8 cellular contexts compared by ENCODE assay signal in the genomic region with DNA sequence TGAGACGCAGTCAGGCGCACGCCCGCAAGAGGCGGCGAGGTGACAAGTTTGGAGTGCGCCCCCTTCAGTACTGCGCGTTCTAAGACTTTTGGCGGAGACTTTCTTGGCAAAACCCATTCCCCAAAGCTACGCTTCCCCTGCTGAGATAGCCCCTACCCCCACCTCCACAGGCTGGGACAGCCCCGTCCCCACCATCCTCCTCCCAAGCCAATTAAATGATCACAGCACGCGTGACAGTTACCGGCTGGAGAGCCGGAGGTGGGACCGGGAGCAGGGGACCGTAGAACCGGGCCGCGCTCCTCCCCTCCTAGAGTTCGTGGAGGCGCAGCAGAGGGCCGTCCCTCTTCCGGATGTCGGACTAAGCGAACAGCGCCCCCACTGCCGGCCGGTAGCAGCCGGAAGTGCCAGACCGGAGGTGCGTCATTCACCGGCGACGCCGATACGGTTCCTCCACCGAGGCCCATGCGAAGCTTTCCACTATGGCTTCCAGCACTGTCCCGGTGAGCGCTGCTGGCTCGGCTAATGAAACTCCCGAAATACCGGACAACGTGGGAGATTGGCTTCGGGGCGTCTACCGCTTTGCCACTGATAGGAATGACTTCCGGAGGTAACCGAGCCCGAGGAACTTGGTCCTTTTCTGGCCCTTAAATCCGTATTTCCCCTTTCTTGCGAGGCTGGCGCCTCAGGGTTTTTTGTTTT. TPM values are rescaled to one million over a fixed set of nuclear protein-coding genes. Genes with fewer than 3 reads are reported as not detected.
DNase-seq lines count a peak whose midpoint lies in the region; ATAC-seq and TF ChIP-seq lines count a peak whose summit lies in the region.

TSS of gene TOMM6 (plus strand) at position 476 of the 699 bp plus-strand sequence. CDS start at position 480, 4 bp downstream.

- no peaks in the 10 kb centered on the region for H3K9me3 Mint-ChIP-seq in CD8-positive, alpha-beta T cell
- no peaks in the 10 kb centered on the region for H3K9me3 Mint-ChIP-seq in activated CD4-positive, alpha-beta memory T cell treated with anti-CD3 and anti-CD28 coated beads, Interleukin-2, amount 10 ng/mL, durations not matched to agents 7 days and 5 days

- peaks cover 15% of the 10 kb centered on the region for H3K4me1 Mint-ChIP-seq in CD8-positive, alpha-beta T cell (ENCODE audit: low read depth)
- H3K4me1 Mint-ChIP-seq in activated CD4-positive, alpha-beta memory T cell treated with anti-CD3 and anti-CD28 coated beads, Interleukin-2, amount 10 ng/mL, durations not matched to agents 7 days and 5 days, result peaks cover 20% of the 10 kb centered on the region

- no peaks in the 10 kb centered on the region for H3K9me3 ChIP-seq in CD8-positive, alpha-beta T cell (ENCODE audit: low read length)
- H3K9me3 ChIP-seq in duodenal mucosa (ENCODE audit: control insufficient read depth in 1 of 2, low read length in 2 of 2) (no peaks in the 10 kb centered on the region), lung (ENCODE audit: control insufficient read depth in 2 of 2, insufficient read depth in 1 of 2, low read length in 1 of 2) (no peaks in the 10 kb centered on the region)

- POLR2A ChIA-PET in CD8-positive, alpha-beta T cell (lab: Charles Lee), result interaction anchor here (0.6 to 3.7 kb wide), 17 partner anchors 10 to 1842 kb away, joined by 3 to 48 read pairs (median 4); partner anchors contain the start of genes BYSL, MED20, TAF8 and UBR2
- POLR2A ChIA-PET in activated CD4-positive, alpha-beta memory T cell treated with anti-CD3 and anti-CD28 coated beads, Interleukin-2, amount 10 ng/mL, durations not matched to agents 7 days and 5 days (lab: Charles Lee), result interaction anchor here (0.6 to 5.6 kb wide), 21 partner anchors 9 to 1092 kb away, joined by 3 to 117 read pairs (median 5); partner anchors contain the start of genes BYSL, CCND3, MED20 and RPL7L1

- peak within 1 kb of the TSS; percentile 94 for H3K27ac ChIP-seq in CD8-positive, alpha-beta T cell (ENCODE audit: low read depth, low read length)
- H3K27ac ChIP-seq in duodenal mucosa (ENCODE audit: low read depth, low read length), result peak within 1 kb of the TSS; percentile 94
- peak within 1 kb of the TSS; percentile 90 to 95 for H3K27ac ChIP-seq in lung (ENCODE audit: low read depth in 1 of 2, low read length in 1 of 2)

- peaks cover 6% of the 10 kb centered on the region for H3K4me1 ChIP-seq in CD8-positive, alpha-beta T cell (ENCODE audit: insufficient read depth, low read length)
- H3K4me1 ChIP-seq in duodenal mucosa (ENCODE audit: control insufficient read depth in 1 of 2, insufficient read depth in 2 of 2, low read length in 2 of 2) (peaks cover 31 to 38% of the 10 kb centered on the region in 2 donors), lung (ENCODE audit: control insufficient read depth in 2 of 2, insufficient read depth in 2 of 2, low read length in 2 of 2) (peaks cover 10 to 13% of the 10 kb centered on the region in 2 donors)

- H3K4me3 ChIP-seq in CD8-positive, alpha-beta T cell (ENCODE audit: low read depth, low read length), result peak within 1 kb of the TSS; percentile 96
- peak within 1 kb of the TSS; percentile 89 to 100 for H3K4me3 ChIP-seq in duodenal mucosa (ENCODE audit: low read depth in 1 of 2, low read length in 2 of 2)
- peak within 1 kb of the TSS; percentile 74 for H3K4me3 ChIP-seq in lung

- H3K27me3 ChIP-seq in CD8-positive, alpha-beta T cell (ENCODE audit: insufficient read depth, low read length), result no peaks in the 10 kb centered on the region
- H3K27me3 ChIP-seq in duodenal mucosa (ENCODE audit: control insufficient read depth in 1 of 2, insufficient read depth in 2 of 2, low read length in 2 of 2) (no peaks in the 10 kb centered on the region), lung (ENCODE audit: control insufficient read depth, insufficient read depth) (no peaks in the 10 kb centered on the region)

- peak; percentile 78 for TF ChIP-seq CTCF in CD8-positive, alpha-beta T cell (IDR thresholded peaks at IDR 0.05)
- TF ChIP-seq CTCF in lung (IDR thresholded peaks at IDR 0.05; ENCODE audit: control extremely low read depth, extremely low read depth), result peak; percentile 77

- peak; percentile 78 for ATAC-seq in CD8-positive, alpha-beta T cell
- ATAC-seq in GM19452 (IDR thresholded peaks at IDR 0.05; ENCODE audit: unreplicated experiment) (peak; percentile 80), lung (ENCODE audit: insufficient read depth, low FRiP score) (peak; percentile 93)

- H3K4me3 Mint-ChIP-seq in CD8-positive, alpha-beta T cell, result peak within 1 kb of the TSS; percentile 97
- peak within 1 kb of the TSS; percentile 82 for H3K4me3 Mint-ChIP-seq in activated CD4-positive, alpha-beta memory T cell treated with anti-CD3 and anti-CD28 coated beads, Interleukin-2, amount 10 ng/mL, durations not matched to agents 7 days and 5 days

- CTCF ChIA-PET in CD8-positive, alpha-beta T cell (lab: Charles Lee), result interaction anchor here (0.6 to 9.7 kb wide), 22 partner anchors 10 to 428 kb away, joined by 3 to 153 read pairs (median 4); partner anchors contain the start of genes BYSL, MED20 and TAF8
- CTCF ChIA-PET in activated CD4-positive, alpha-beta memory T cell treated with anti-CD3 and anti-CD28 coated beads, Interleukin-2, amount 10 ng/mL, durations not matched to agents 7 days and 5 days (lab: Charles Lee), result interaction anchor here (0.6 to 13.2 kb wide), 40 partner anchors 10 to 1092 kb away, joined by 3 to 266 read pairs (median 4); partner anchors contain the start of genes BYSL, CCND3, MED20 and RPL7L1

- H3K27ac Mint-ChIP-seq in CD8-positive, alpha-beta T cell, result peak within 1 kb of the TSS; percentile 99
- peak within 1 kb of the TSS; percentile 85 for H3K27ac Mint-ChIP-seq in activated CD4-positive, alpha-beta memory T cell treated with anti-CD3 and anti-CD28 coated beads, Interleukin-2, amount 10 ng/mL, durations not matched to agents 7 days and 5 days

- H3K36me3 Mint-ChIP-seq in CD8-positive, alpha-beta T cell, result peaks cover 37% of the 10 kb centered on the region
- H3K36me3 Mint-ChIP-seq in activated CD4-positive, alpha-beta memory T cell treated with anti-CD3 and anti-CD28 coated beads, Interleukin-2, amount 10 ng/mL, durations not matched to agents 7 days and 5 days (ENCODE audit: low read depth), result peaks cover 25% of the 10 kb centered on the region

- DNase-seq in CD8-positive, alpha-beta T cell, result peak; percentile 90 to 96 (median 94)
- DNase-seq in HK-2 (ENCODE audit: unreplicated experiment), result peak; percentile 96
- peak; percentile 84 for DNase-seq in NCI-H82 treated with DMSO at 0.1 percent for 48 hours (lab: John Stamatoyannopoulos, UW; ENCODE audit: unreplicated experiment)
- DNase-seq in activated CD4-positive, alpha-beta memory T cell treated with anti-CD3 and anti-CD28 coated beads, Interleukin-2, amount 10 ng/mL, durations not matched to agents 7 days and 5 days, result peak; percentile 96
- DNase-seq in lung (ENCODE audit: low spot score), result peak; percentile 95
- DNase-seq in stimulated activated CD4-positive, alpha-beta T cell treated with anti-CD3 and anti-CD28 coated beads, TNF-alpha, amount 100 ng/mL, for 4 hours (ENCODE audit: low read depth in 3 of 3), result peak; percentile 87 to 92 (median 89)

- no peaks in the 10 kb centered on the region for H3K27me3 Mint-ChIP-seq in CD8-positive, alpha-beta T cell (ENCODE audit: low read depth)
- H3K27me3 Mint-ChIP-seq in activated CD4-positive, alpha-beta memory T cell treated with anti-CD3 and anti-CD28 coated beads, Interleukin-2, amount 10 ng/mL, durations not matched to agents 7 days and 5 days, result peaks cover 5% of the 10 kb centered on the region

- intact Hi-C loops in CD8-positive, alpha-beta T cell (cut with DNase I, micrococcal nuclease), result loop anchor here (1.0 to 10.0 kb wide), 16 partner anchors 8 to 1790 kb away; partner anchors contain the start of genes BYSL (in 2 of the 2), FRS3 (in 2 of the 2), MED20 (in 2 of the 2) and POLH (in 2 of the 2)

- H3K9ac ChIP-seq in duodenal mucosa (ENCODE audit: low read depth in 1 of 2, low read length in 2 of 2), result peak within 1 kb of the TSS; percentile 88 to 91

- 0 to 1% methylated on average over 55 of the region's 55 CpGs for WGBS in lung, 2 donors

- peaks cover 27% of the 10 kb centered on the region for H3K36me3 ChIP-seq in CD8-positive, alpha-beta T cell (ENCODE audit: insufficient read depth, low read length)
- H3K36me3 ChIP-seq in duodenal mucosa (ENCODE audit: control insufficient read depth in 1 of 2, insufficient read depth in 2 of 2, low read length in 2 of 2) (peaks cover 13 to 34% of the 10 kb centered on the region in 2 donors), lung (ENCODE audit: control insufficient read depth in 2 of 2, insufficient read depth in 2 of 2, low read length in 2 of 2) (peaks cover 8 to 12% of the 10 kb centered on the region in 2 donors)

RNA-seq across cellular contexts. Expression of gene TOMM6, which starts in this region (rescaled TPM):
- total RNA-seq in CD8-positive, alpha-beta T cell, result 100 to 1,000 TPM in 1 of 2 experiments, 10 to 100 TPM in 1; 94.3 to 101 TPM
- total RNA-seq in activated CD4-positive, alpha-beta memory T cell treated with anti-CD3 and anti-CD28 coated beads, Interleukin-2, amount 10 ng/mL, durations not matched to agents 7 days and 5 days, result 100 to 1,000 TPM; 126 to 130 TPM
- total RNA-seq in lung, result 100 to 1,000 TPM in 1 of 2 donors, 10 to 100 TPM in 1; 43.5 to 172 TPM
- polyA plus RNA-seq in lung, result 100 to 1,000 TPM; 236 to 313 TPM

Comparison
In these comparisons a context has a peak if more than half of its experiments do, and no peak if none do; other contexts are left out.
1. Peak in every context shown above with its lines: DNase-seq, ATAC-seq, H3K4me3 ChIP-seq and H3K27ac ChIP-seq.